17 cellular contexts compared by ENCODE assay signal in genomic region chr13:97233499-97233898, GRCh38.
"Had no signal": no experiment of that assay in that cellular context is flagged by ENCODE, and none has a peak within 500 bp of the region (broad histone marks: within the 10 kb centered on the region; RNA-seq: fewer than 3 reads in every experiment).

No MANE protein-coding gene starts in this region.

- H3K4me3 Mint-ChIP-seq: activated naive CD4-positive, alpha-beta T cell treated with anti-CD3 and anti-CD28 coated beads, Interleukin-2, amount 10 ng/mL, durations not matched to agents 7 days and 5 days; endodermal cell; stimulated activated naive CD8-positive, alpha-beta T cell treated with anti-CD3 and anti-CD28 coated beads, Interleukin-15, Interleukin-2, amounts not matched to agents 100 ng/mL and 50 ng/mL, for 24 hours had no signal

- H3K27ac Mint-ChIP-seq: activated naive CD4-positive, alpha-beta T cell treated with anti-CD3 and anti-CD28 coated beads, Interleukin-2, amount 10 ng/mL, durations not matched to agents 7 days and 5 days; endodermal cell; progenitor cell of endocrine pancreas; stimulated activated naive CD8-positive, alpha-beta T cell treated with anti-CD3 and anti-CD28 coated beads, Interleukin-15, Interleukin-2, amounts not matched to agents 100 ng/mL and 50 ng/mL, for 24 hours had no signal

- H3K36me3 ChIP-seq: right atrium auricular region, thoracic aorta, vagina had no signal

- H3K27me3 ChIP-seq: right atrium auricular region, vagina had no signal

- H3K9me3 ChIP-seq: right atrium auricular region, SK-N-SH, thoracic aorta, vagina had no signal

- H3K9ac ChIP-seq: SK-N-SH had no signal

- DNase-seq: activated naive CD4-positive, alpha-beta T cell treated with anti-CD3 and anti-CD28 coated beads, Interleukin-2, amount 10 ng/mL, durations not matched to agents 7 days and 5 days; activated T-cell treated with anti-CD3 and anti-CD28 coated beads for 4 hours; endodermal cell; mesendoderm; naive B cell; occipital lobe; SK-N-SH; T-helper 1 cell; T1000 had no signal

- H3K27me3 Mint-ChIP-seq: activated naive CD4-positive, alpha-beta T cell treated with anti-CD3 and anti-CD28 coated beads, Interleukin-2, amount 10 ng/mL, durations not matched to agents 7 days and 5 days; naive B cell; progenitor cell of endocrine pancreas; stimulated activated naive CD8-positive, alpha-beta T cell treated with anti-CD3 and anti-CD28 coated beads, Interleukin-15, Interleukin-2, amounts not matched to agents 100 ng/mL and 50 ng/mL, for 24 hours had no signal

- H3K4me3 ChIP-seq: right atrium auricular region, smooth muscle cell, thoracic aorta, vagina had no signal

- ATAC-seq: activated CD4-positive, CD25-positive, alpha-beta regulatory T cell treated with anti-CD3 and anti-CD28 coated beads, Interleukin-2, amount 50 U/mL, for 24 hours had no signal

- H3K9me3 Mint-ChIP-seq: activated naive CD4-positive, alpha-beta T cell treated with anti-CD3 and anti-CD28 coated beads, Interleukin-2, amount 10 ng/mL, durations not matched to agents 7 days and 5 days; endodermal cell; naive B cell; stimulated activated naive CD8-positive, alpha-beta T cell treated with anti-CD3 and anti-CD28 coated beads, Interleukin-15, Interleukin-2, amounts not matched to agents 100 ng/mL and 50 ng/mL, for 24 hours had no signal

- FAIRE-seq: astrocyte had no signal

- H3K27ac ChIP-seq: thoracic aorta had no signal
